8 cellular contexts compared by ENCODE assay signal in the genomic region with DNA sequence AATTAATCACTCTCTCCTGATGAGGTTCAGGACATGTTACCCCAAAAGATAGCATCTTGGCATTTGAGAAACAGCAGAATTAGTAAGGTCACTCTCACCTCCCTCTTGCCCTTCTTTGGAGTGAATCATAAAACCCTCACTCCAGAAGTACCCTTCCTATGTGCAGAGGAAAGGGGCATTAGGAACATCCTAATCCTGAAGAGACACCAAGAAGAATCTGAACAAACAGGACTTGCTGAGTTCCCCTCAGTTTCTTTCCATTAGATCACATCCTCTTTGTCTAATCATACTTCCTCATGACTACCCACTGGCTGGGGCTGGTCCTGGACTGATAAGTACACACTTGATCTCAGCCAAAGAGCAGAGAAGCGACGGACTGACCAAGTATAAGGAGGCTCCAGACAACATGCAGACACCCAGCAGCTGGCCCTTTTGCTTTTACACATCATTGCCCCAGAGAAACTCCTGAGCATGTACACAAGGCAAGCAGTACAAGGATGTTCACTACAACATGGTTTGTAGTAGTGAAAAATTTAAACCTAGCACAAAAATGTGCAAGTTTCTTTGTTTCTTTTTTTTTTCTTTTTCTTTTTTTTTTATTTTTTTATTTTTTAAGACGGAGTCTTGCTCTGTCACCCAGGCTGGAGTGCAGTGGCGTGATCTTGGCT. TPM values are rescaled to one million over a fixed set of nuclear protein-coding genes. Genes with fewer than 3 reads are reported as not detected.
DNase-seq lines count a peak whose midpoint lies in the region; ATAC-seq, FAIRE-seq and TF ChIP-seq lines count a peak whose summit lies in the region.

No MANE protein-coding gene starts in this region.

- DNase-seq in AML-193 (lab: John Stamatoyannopoulos, UW) (peak; percentile 47 to 49), KBM-7 (peak; percentile 91), colonic mucosa (peak; percentile 38), non-pigmented ciliary epithelial cell (ENCODE audit: low read depth) (peak; percentile 65), DMS79 treated with DMSO at 0.1 percent for 48 hours (lab: John Stamatoyannopoulos, UW) (no peak), prostate gland (ENCODE audit: low spot score) (no peak), H54 (ENCODE audit: insufficient read length, low spot score) (no peak)

- H3K9me3 ChIP-seq in colonic mucosa: no peaks in the 10 kb centered on the region
- no peaks in the 10 kb centered on the region for H3K9me3 ChIP-seq in prostate gland

- no peak overlapping the region for H3K27ac ChIP-seq in colonic mucosa
- no peak overlapping the region for H3K27ac ChIP-seq in prostate gland

- no peaks in the 10 kb centered on the region for H3K4me1 ChIP-seq in colonic mucosa
- no peaks in the 10 kb centered on the region for H3K4me1 ChIP-seq in prostate gland (replicated peaks)

- H3K27me3 ChIP-seq in colonic mucosa (no peaks in the 10 kb centered on the region), prostate gland (replicated peaks; ENCODE audit: insufficient read depth) (no peaks in the 10 kb centered on the region)

- no peak for FAIRE-seq in H54 (lab: Jason Lieb, UNC)

- H3K4me3 ChIP-seq in colonic mucosa (no peak overlapping the region), prostate gland (no peak overlapping the region)

- H3K36me3 ChIP-seq in colonic mucosa (no peaks in the 10 kb centered on the region), prostate gland (no peaks in the 10 kb centered on the region)

- intact Hi-C loops in colonic mucosa (cut with DNase I) (no loop called here), prostate gland (cut with DNase I) (no loop called here)

- in situ Hi-C loops in KBM-7 (cut with MboI; ENCODE audit: low pct_unique_long_range_greater_than_20kb, low sequenced_read_pairs): no loop called here

- peak; percentile 90 for ATAC-seq in GM19351 (IDR thresholded peaks at IDR 0.05; ENCODE audit: unreplicated experiment)

- WGBS in prostate gland: 62% methylated on average over 4 of the region's 4 CpGs

- H3K9ac ChIP-seq in colonic mucosa (ENCODE audit: low read depth in 2 of 2, low read length in 2 of 2): no peak overlapping the region

- no peak for TF ChIP-seq POLR2A in prostate gland (IDR thresholded peaks at IDR 0.05)
- no peak for TF ChIP-seq POLR2A in H54 (IDR thresholded peaks at IDR 0.05; ENCODE audit: low read depth, low read length)

- no peak for TF ChIP-seq CTCF in colonic mucosa (IDR thresholded peaks at IDR 0.05)
- TF ChIP-seq CTCF in prostate gland (IDR thresholded peaks at IDR 0.05): no peak

RNA-seq across cellular contexts. Expression of a gene that starts 15.0 kb away (rescaled TPM):
- 1 to 10 TPM in 1 of 2 donors, under 1 TPM in 1; 0.62 to 1.5 TPM for total RNA-seq in colonic mucosa
- total RNA-seq in prostate gland: 1 to 10 TPM; 1.3 to 4.7 TPM

RNA-seq across cellular contexts. Expression of a gene that starts 25.4 kb away (rescaled TPM):
- total RNA-seq in colonic mucosa: 10 to 100 TPM; 56.7 to 63.6 TPM
- total RNA-seq in prostate gland: 10 to 100 TPM; 56.6 to 71.3 TPM

Comparison
In these comparisons a context has a peak if more than half of its experiments do, and no peak if none do; other contexts are left out.
1. DNase-seq: peak in AML-193 (2 of 2), KBM-7 (single experiment), colonic mucosa (single experiment) and non-pigmented ciliary epithelial cell (single experiment); none in DMS79 treated with DMSO at 0.1 percent for 48 hours (single experiment), prostate gland (single experiment) and H54 (single experiment).